In genomic region chr4:125664091-125664767, GRCh38 we compare ENCODE assay signal across 17 cellular contexts.
DNase-seq lines count a peak whose midpoint lies in the region; ATAC-seq and TF ChIP-seq lines count a peak whose summit lies in the region.
"Had no signal": no experiment of that assay in that cellular context is flagged by ENCODE, and none has a peak within 500 bp of the region (broad histone marks: within the 10 kb centered on the region; RNA-seq: fewer than 3 reads in every experiment).

No MANE protein-coding gene starts in this region.

- no peaks in the 10 kb centered on the region for H3K36me3 ChIP-seq in endodermal cell (ENCODE audit: control insufficient read depth, insufficient read depth, low read length)
- H3K36me3 ChIP-seq in neuronal stem cell (replicated peaks in 1 of 2; ENCODE audit: control insufficient read depth in 2 of 2, insufficient read depth in 2 of 2, low read length in 2 of 2) = no peaks in the 10 kb centered on the region

- no peaks in the 10 kb centered on the region for H3K27me3 ChIP-seq in endodermal cell (ENCODE audit: control insufficient read depth, insufficient read depth, low read length, poor library complexity, severe bottlenecking)
- no peaks in the 10 kb centered on the region for H3K27me3 ChIP-seq in neuronal stem cell (ENCODE audit: control insufficient read depth in 3 of 3, insufficient read depth in 3 of 3, low read depth in 1 of 3, low read length in 3 of 3)

- no peak overlapping the region for H3K4ac ChIP-seq in neuronal stem cell (ENCODE audit: low read length)

- CTCF ChIA-PET in WTC11 (lab: Charles Lee) = no interaction called here

- H3K4me1 Mint-ChIP-seq in WTC11 (peaks cover 7% of the 10 kb centered on the region), endodermal cell (peaks cover 15% of the 10 kb centered on the region)
- H3K4me1 Mint-ChIP-seq: CD14-positive monocyte, IgD-negative memory B cell had no signal

- no peak for TF ChIP-seq CTCF in WTC11 (IDR thresholded peaks at IDR 0.05)
- TF ChIP-seq CTCF in endodermal cell (conservative IDR thresholded peaks at IDR 0.05) = no peak

- H2BK12ac ChIP-seq in neuronal stem cell (ENCODE audit: low read length) = no peak overlapping the region

- 68 to 89% methylated on average over 3 to 7 of the region's 7 CpGs for whole genome bisulfite sequencing in endodermal cell (ENCODE audit: insufficient coverage in 1 of 2, insufficient read length in 1 of 2), 2 experiments
- WGBS in neuronal stem cell (ENCODE audit: extremely low coverage in 2 of 2, insufficient read length in 2 of 2, insufficient replicate concordance in 1 of 2), 2 donors = no CpG with 5 or more reads among the region's 7 CpGs

- peak overlapping the region; percentile 58 for H2AFZ ChIP-seq in neuronal stem cell (ENCODE audit: low read length)

- H3K9me3 ChIP-seq in endodermal cell (ENCODE audit: control insufficient read depth, low read length) (peaks cover 6% of the 10 kb centered on the region), neuronal stem cell (replicated peaks in 1 of 2; ENCODE audit: control insufficient read depth in 2 of 2, insufficient read depth in 1 of 2, low read depth in 1 of 2, low read length in 2 of 2) (peaks cover 1 to 6% of the 10 kb centered on the region in 2 donors)

- H3K14ac ChIP-seq in neuronal stem cell (ENCODE audit: low read length) = no peak overlapping the region

- no peaks in the 10 kb centered on the region for H3K79me1 ChIP-seq in neuronal stem cell (ENCODE audit: low read depth, low read length)

- H3K4me3 Mint-ChIP-seq in WTC11 (no peak overlapping the region), endodermal cell (no peak overlapping the region)
- H3K4me3 Mint-ChIP-seq: CD14-positive monocyte had no signal

- no peak overlapping the region for H2BK120ac ChIP-seq in neuronal stem cell (ENCODE audit: low read depth, low read length)

- no peak overlapping the region for H3K9ac ChIP-seq in endodermal cell (ENCODE audit: extremely low read depth, low read length, poor library complexity, severe bottlenecking)
- no peak overlapping the region for H3K9ac ChIP-seq in neuronal stem cell (ENCODE audit: low read depth, low read length, poor library complexity)

- POLR2A ChIA-PET in WTC11 (lab: Charles Lee) = no interaction called here

- H3K27ac ChIP-seq in endodermal cell (ENCODE audit: low read depth, low read length) (no peak overlapping the region), neuronal stem cell (replicated peaks; ENCODE audit: low read length) (peak overlapping the region; percentile 23)

- no peak overlapping the region for H3K23ac ChIP-seq in neuronal stem cell (ENCODE audit: low read depth, low read length, poor library complexity)

- H3K27ac Mint-ChIP-seq in WTC11 (no peak overlapping the region), endodermal cell (peak overlapping the region; percentile 65)
- H3K27ac Mint-ChIP-seq: CD14-positive monocyte, IgD-negative memory B cell had no signal

- no peak overlapping the region for H3K18ac ChIP-seq in neuronal stem cell (ENCODE audit: low read length)

- H3K4me2 ChIP-seq in neuronal stem cell (ENCODE audit: insufficient read depth, low read length, poor library complexity, severe bottlenecking) = no peak overlapping the region

- no peak overlapping the region for H4K91ac ChIP-seq in neuronal stem cell (ENCODE audit: low read depth, low read length, poor library complexity)

- H3K4me1 ChIP-seq in endodermal cell (ENCODE audit: control insufficient read depth, insufficient read depth, low read length) (peaks cover 11% of the 10 kb centered on the region), neuronal stem cell (ENCODE audit: control insufficient read depth in 2 of 2, insufficient read depth in 1 of 2, low read depth in 1 of 2, low read length in 2 of 2) (peaks cover 0 to 5% of the 10 kb centered on the region in 2 donors)

- no peak overlapping the region for H2AK5ac ChIP-seq in neuronal stem cell (ENCODE audit: low read depth, low read length)

- DNase-seq in WTC11 (ENCODE audit: low spot score) (no peak), endodermal cell (peak; percentile 61), neuronal stem cell (ENCODE audit: low spot score) (no peak), C1 segment of cervical spinal cord (lab: John Stamatoyannopoulos, UW) (no peak)
- DNase-seq: DMS 273 treated with DMSO at 0.1 percent for 48 hours, GDM1, HCEC 1CT, NCI-H1417, NCI-H187 treated with DMSO at 0.1 percent for 48 hours, NCI-H446, NCI-H69, SHP77 treated with DMSO at 0.1 percent for 48 hours had no signal

- H3K9me3 Mint-ChIP-seq in WTC11 (peaks cover 25% of the 10 kb centered on the region), endodermal cell (peaks cover 10% of the 10 kb centered on the region)

- no peak overlapping the region for H4K8ac ChIP-seq in neuronal stem cell (ENCODE audit: low read depth, low read length)

- no peak overlapping the region for H2BK15ac ChIP-seq in neuronal stem cell (ENCODE audit: low read length)

- H2BK5ac ChIP-seq in neuronal stem cell (ENCODE audit: low read length) = peak overlapping the region; percentile 71

- H3K27me3 Mint-ChIP-seq in WTC11 (ENCODE audit: low read depth) (no peaks in the 10 kb centered on the region), endodermal cell (ENCODE audit: insufficient read depth) (no peaks in the 10 kb centered on the region)
- H3K27me3 Mint-ChIP-seq: IgD-negative memory B cell had no signal

- H3K36me3 Mint-ChIP-seq in WTC11 (0 out of 2 replicates have a peak, but pooled peaks cover 14% of the 10 kb centered on the region), endodermal cell (ENCODE audit: low read depth) (no peaks in the 10 kb centered on the region)
- H3K36me3 Mint-ChIP-seq: CD14-positive monocyte, IgD-negative memory B cell had no signal

- ATAC-seq in WTC11 (peak; percentile 41; the same call in 1 of the 2 replicates), GM18517 (IDR thresholded peaks at IDR 0.05; ENCODE audit: unreplicated experiment) (no peak), HG02852 (IDR thresholded peaks at IDR 0.05; ENCODE audit: unreplicated experiment) (no peak), GM21737 (IDR thresholded peaks at IDR 0.05; ENCODE audit: unreplicated experiment) (no peak)

- H3K4me3 ChIP-seq in endodermal cell (ENCODE audit: low read length) (peak overlapping the region; percentile 21), neuronal stem cell (ENCODE audit: low read length in 2 of 2) (no peak overlapping the region)

TF ChIP-seq in WTC11, 78 proteins besides CTCF, POLR2A, EP300 and RAD21 (continues in another document):
- TF ChIP-seq, protein P1, sequence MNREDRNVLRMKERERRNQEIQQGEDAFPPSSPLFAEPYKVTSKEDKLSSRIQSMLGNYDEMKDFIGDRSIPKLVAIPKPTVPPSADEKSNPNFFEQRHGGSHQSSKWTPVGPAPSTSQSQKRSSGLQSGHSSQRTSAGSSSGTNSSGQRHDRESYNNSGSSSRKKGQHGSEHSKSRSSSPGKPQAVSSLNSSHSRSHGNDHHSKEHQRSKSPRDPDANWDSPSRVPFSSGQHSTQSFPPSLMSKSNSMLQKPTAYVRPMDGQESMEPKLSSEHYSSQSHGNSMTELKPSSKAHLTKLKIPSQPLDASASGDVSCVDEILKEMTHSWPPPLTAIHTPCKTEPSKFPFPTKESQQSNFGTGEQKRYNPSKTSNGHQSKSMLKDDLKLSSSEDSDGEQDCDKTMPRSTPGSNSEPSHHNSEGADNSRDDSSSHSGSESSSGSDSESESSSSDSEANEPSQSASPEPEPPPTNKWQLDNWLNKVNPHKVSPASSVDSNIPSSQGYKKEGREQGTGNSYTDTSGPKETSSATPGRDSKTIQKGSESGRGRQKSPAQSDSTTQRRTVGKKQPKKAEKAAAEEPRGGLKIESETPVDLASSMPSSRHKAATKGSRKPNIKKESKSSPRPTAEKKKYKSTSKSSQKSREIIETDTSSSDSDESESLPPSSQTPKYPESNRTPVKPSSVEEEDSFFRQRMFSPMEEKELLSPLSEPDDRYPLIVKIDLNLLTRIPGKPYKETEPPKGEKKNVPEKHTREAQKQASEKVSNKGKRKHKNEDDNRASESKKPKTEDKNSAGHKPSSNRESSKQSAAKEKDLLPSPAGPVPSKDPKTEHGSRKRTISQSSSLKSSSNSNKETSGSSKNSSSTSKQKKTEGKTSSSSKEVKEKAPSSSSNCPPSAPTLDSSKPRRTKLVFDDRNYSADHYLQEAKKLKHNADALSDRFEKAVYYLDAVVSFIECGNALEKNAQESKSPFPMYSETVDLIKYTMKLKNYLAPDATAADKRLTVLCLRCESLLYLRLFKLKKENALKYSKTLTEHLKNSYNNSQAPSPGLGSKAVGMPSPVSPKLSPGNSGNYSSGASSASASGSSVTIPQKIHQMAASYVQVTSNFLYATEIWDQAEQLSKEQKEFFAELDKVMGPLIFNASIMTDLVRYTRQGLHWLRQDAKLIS (CRISPR knock-in tag; IDR thresholded peaks at IDR 0.05; ENCODE audit: borderline replicate concordance) = no peak
- TF ChIP-seq GRHL2 (CRISPR knock-in tag; IDR thresholded peaks at IDR 0.05; ENCODE audit: insufficient replicate concordance, severe bottlenecking) = no peak
- TF ChIP-seq, protein P2, sequence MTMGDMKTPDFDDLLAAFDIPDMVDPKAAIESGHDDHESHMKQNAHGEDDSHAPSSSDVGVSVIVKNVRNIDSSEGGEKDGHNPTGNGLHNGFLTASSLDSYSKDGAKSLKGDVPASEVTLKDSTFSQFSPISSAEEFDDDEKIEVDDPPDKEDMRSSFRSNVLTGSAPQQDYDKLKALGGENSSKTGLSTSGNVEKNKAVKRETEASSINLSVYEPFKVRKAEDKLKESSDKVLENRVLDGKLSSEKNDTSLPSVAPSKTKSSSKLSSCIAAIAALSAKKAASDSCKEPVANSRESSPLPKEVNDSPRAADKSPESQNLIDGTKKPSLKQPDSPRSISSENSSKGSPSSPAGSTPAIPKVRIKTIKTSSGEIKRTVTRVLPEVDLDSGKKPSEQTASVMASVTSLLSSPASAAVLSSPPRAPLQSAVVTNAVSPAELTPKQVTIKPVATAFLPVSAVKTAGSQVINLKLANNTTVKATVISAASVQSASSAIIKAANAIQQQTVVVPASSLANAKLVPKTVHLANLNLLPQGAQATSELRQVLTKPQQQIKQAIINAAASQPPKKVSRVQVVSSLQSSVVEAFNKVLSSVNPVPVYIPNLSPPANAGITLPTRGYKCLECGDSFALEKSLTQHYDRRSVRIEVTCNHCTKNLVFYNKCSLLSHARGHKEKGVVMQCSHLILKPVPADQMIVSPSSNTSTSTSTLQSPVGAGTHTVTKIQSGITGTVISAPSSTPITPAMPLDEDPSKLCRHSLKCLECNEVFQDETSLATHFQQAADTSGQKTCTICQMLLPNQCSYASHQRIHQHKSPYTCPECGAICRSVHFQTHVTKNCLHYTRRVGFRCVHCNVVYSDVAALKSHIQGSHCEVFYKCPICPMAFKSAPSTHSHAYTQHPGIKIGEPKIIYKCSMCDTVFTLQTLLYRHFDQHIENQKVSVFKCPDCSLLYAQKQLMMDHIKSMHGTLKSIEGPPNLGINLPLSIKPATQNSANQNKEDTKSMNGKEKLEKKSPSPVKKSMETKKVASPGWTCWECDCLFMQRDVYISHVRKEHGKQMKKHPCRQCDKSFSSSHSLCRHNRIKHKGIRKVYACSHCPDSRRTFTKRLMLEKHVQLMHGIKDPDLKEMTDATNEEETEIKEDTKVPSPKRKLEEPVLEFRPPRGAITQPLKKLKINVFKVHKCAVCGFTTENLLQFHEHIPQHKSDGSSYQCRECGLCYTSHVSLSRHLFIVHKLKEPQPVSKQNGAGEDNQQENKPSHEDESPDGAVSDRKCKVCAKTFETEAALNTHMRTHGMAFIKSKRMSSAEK (CRISPR knock-in tag; IDR thresholded peaks at IDR 0.05; ENCODE audit: borderline replicate concordance) = no peak
